8 cellular contexts compared by ENCODE assay signal in genomic region chr7:106285801-106286492, GRCh38. TPM values are rescaled to one million over a fixed set of nuclear protein-coding genes. Genes with fewer than 3 reads are reported as not detected.
DNase-seq lines count a peak whose midpoint lies in the region; ATAC-seq and TF ChIP-seq lines count a peak whose summit lies in the region.

No MANE protein-coding gene starts in this region.

- no peaks in the 10 kb centered on the region for H3K9me3 ChIP-seq in CD4-positive, alpha-beta memory T cell (ENCODE audit: control insufficient read depth in 1 of 2, low read length in 2 of 2)
- H3K9me3 ChIP-seq in thoracic aorta = no peaks in the 10 kb centered on the region

- CTCF ChIA-PET in CD4-positive, alpha-beta memory T cell (lab: Charles Lee; ENCODE audit: partially characterized antibody) = interaction anchor here (1.0 to 1.8 kb wide), 3 partner anchors 110 to 375 kb away, joined by 3 to 5 read pairs (median 3); partner anchors contain the start of gene CCDC71L
- CTCF ChIA-PET in MCF 10A (lab: Yijun Ruan, JAX) = interaction anchor here (0.6 to 1.9 kb wide), 5 partner anchors 10 to 176 kb away, joined by 3 to 7 read pairs (median 5); no protein-coding TSS in a partner anchor

- peak overlapping the region; percentile 95 for H3K27ac ChIP-seq in CD4-positive, alpha-beta memory T cell (ENCODE audit: low read depth, low read length)
- H3K27ac ChIP-seq in thoracic aorta = peak overlapping the region; percentile 87 to 91

- POLR2A ChIA-PET in CD4-positive, alpha-beta memory T cell (lab: Charles Lee; ENCODE audit: partially characterized antibody) = interaction anchor here (0.9 to 2.3 kb wide), 4 partner anchors 214 to 1605 kb away, joined by 3 to 22 read pairs (median 6); partner anchors contain the start of genes DLD and HBP1
- POLR2A ChIA-PET in MCF 10A (lab: Yijun Ruan, JAX) = interaction anchor here (0.6 to 5.1 kb wide), 23 partner anchors 11 to 1120 kb away, joined by 3 to 94 read pairs (median 4); partner anchors contain the start of gene SYPL1

- no peaks in the 10 kb centered on the region for H3K27me3 Mint-ChIP-seq in CD4-positive, alpha-beta memory T cell
- H3K27me3 Mint-ChIP-seq in MCF 10A (ENCODE audit: insufficient read depth, unreplicated experiment) (no peaks in the 10 kb centered on the region), mesothelial cell of epicardium (ENCODE audit: low read depth) (no peaks in the 10 kb centered on the region)

- peaks cover 0 to 6% of the 10 kb centered on the region in 2 donors for H3K36me3 Mint-ChIP-seq in CD4-positive, alpha-beta memory T cell
- H3K36me3 Mint-ChIP-seq in MCF 10A (ENCODE audit: insufficient read depth, unreplicated experiment) (peaks cover 31% of the 10 kb centered on the region), mesothelial cell of epicardium (no peaks in the 10 kb centered on the region)

- H3K4me1 Mint-ChIP-seq in CD4-positive, alpha-beta memory T cell = peaks cover 14 to 24% (median 21%) of the 10 kb centered on the region in 4 donors
- H3K4me1 Mint-ChIP-seq in MCF 10A (ENCODE audit: insufficient read depth, unreplicated experiment) (peaks cover 21% of the 10 kb centered on the region), mesothelial cell of epicardium (peaks cover 22% of the 10 kb centered on the region)

- H3K4me1 ChIP-seq in CD4-positive, alpha-beta memory T cell (ENCODE audit: insufficient read depth, low read length) = peaks cover 29% of the 10 kb centered on the region
- H3K4me1 ChIP-seq in thoracic aorta (ENCODE audit: control insufficient read depth in 1 of 2, low read depth in 2 of 2) = peaks cover 12 to 25% of the 10 kb centered on the region in 2 donors

- TSS peak; percentile 87 for BruUV-seq in MCF 10A (replicated peaks; lab: Mats Ljungman, UMichigan)

- H3K9me3 Mint-ChIP-seq in CD4-positive, alpha-beta memory T cell = no peaks in the 10 kb centered on the region
- H3K9me3 Mint-ChIP-seq in MCF 10A (ENCODE audit: unreplicated experiment) = no peaks in the 10 kb centered on the region
- H3K9me3 Mint-ChIP-seq in mesothelial cell of epicardium = no peaks in the 10 kb centered on the region

- DNase-seq in CD4-positive, alpha-beta memory T cell = peak in 4 of 5 donors; percentile 8 to 18 (median 13)
- peak; percentile 59 for DNase-seq in NCI-H2227 (lab: John Stamatoyannopoulos, UW; ENCODE audit: unreplicated experiment)
- DNase-seq in MCF 10A (ENCODE audit: unreplicated experiment) = no peak
- DNase-seq in mesothelial cell of epicardium (ENCODE audit: low spot score in 2 of 2, unreplicated experiment in 2 of 2) = no peak
- DNase-seq in thoracic aorta (ENCODE audit: low spot score) = no peak
- DNase-seq in left lobe of liver (ENCODE audit: low spot score) = no peak
- no peak for DNase-seq in H4 (ENCODE audit: low spot score)

- peak overlapping the region; percentile 93 to 99 (median 98) for H3K27ac Mint-ChIP-seq in CD4-positive, alpha-beta memory T cell
- H3K27ac Mint-ChIP-seq in MCF 10A (ENCODE audit: low read depth, unreplicated experiment) (peak overlapping the region; percentile 98), mesothelial cell of epicardium (peak overlapping the region; percentile 100)

- H3K4me3 ChIP-seq in CD4-positive, alpha-beta memory T cell (ENCODE audit: low read length in 2 of 2) = peak overlapping the region; percentile 86 to 97
- peak overlapping the region; percentile 75 for H3K4me3 ChIP-seq in thoracic aorta

- intact Hi-C loops in CD4-positive, alpha-beta memory T cell (cut with micrococcal nuclease) = loop anchor here (1.0 to 5.0 kb wide), 6 partner anchors 17 to 1456 kb away; partner anchors contain the start of genes CBLL1, CCDC71L and SYPL1
- intact Hi-C loops in MCF 10A (cut with micrococcal nuclease) = loop anchor here (1.0 to 2.0 kb wide), 4 partner anchors 27 to 139 kb away; no protein-coding TSS in a partner anchor

- TF ChIP-seq CTCF in MCF 10A (IDR thresholded peaks at IDR 0.05; ENCODE audit: unreplicated experiment) (no peak), mesothelial cell of epicardium (IDR thresholded peaks at IDR 0.05; ENCODE audit: unreplicated experiment) (no peak), thoracic aorta (IDR thresholded peaks at IDR 0.05) (no peak)

- no peaks in the 10 kb centered on the region for H3K36me3 ChIP-seq in CD4-positive, alpha-beta memory T cell (ENCODE audit: insufficient read depth, low read length)
- H3K36me3 ChIP-seq in thoracic aorta = no peaks in the 10 kb centered on the region

- ATAC-seq in GM21423 (IDR thresholded peaks at IDR 0.05; ENCODE audit: unreplicated experiment) (peak; percentile 23), thoracic aorta (ENCODE audit: insufficient number of reproducible peaks, low FRiP score, low read depth) (no peak), left lobe of liver (no peak)

- peak overlapping the region; percentile 95 to 98 (median 96) for H3K4me3 Mint-ChIP-seq in CD4-positive, alpha-beta memory T cell
- H3K4me3 Mint-ChIP-seq in MCF 10A (ENCODE audit: unreplicated experiment) (peak overlapping the region; percentile 100), mesothelial cell of epicardium (peak overlapping the region; percentile 98)

- no peaks in the 10 kb centered on the region for H3K27me3 ChIP-seq in CD4-positive, alpha-beta memory T cell (ENCODE audit: insufficient read depth, low read length)
- H3K27me3 ChIP-seq in thoracic aorta (replicated peaks; ENCODE audit: insufficient read depth) = no peaks in the 10 kb centered on the region

RNA-seq across cellular contexts. Expression of gene NAMPT, which starts 1.2 kb away (rescaled TPM):
- total RNA-seq in CD4-positive, alpha-beta memory T cell = 10 to 100 TPM; 17.4 to 24.9 TPM
- polyA plus RNA-seq in CD4-positive, alpha-beta memory T cell = 10 to 100 TPM; 13.3 to 18.0 TPM
- 379 and 392 TPM in 2 replicates for total RNA-seq in MCF 10A (2022)
- 48.5 to 53.9 TPM (median 52.0 TPM) in 3 replicates for total RNA-seq in mesothelial cell of epicardium
- total RNA-seq in thoracic aorta = 1,000 to 10,000 TPM in 1 of 2 donors, 100 to 1,000 TPM in 1; 274 to 1,075 TPM
- total RNA-seq in left lobe of liver = 136 TPM
- total RNA-seq in H4 (2014; rRNA removed; shearing (Covaris generic)) = 153 and 193 TPM in 2 replicates

Comparison
In these comparisons a context has a peak if more than half of its experiments do, and no peak if none do; other contexts are left out.
1. DNase-seq: peak in CD4-positive, alpha-beta memory T cell (4 of 5) and NCI-H2227 (single experiment); none in MCF 10A (single experiment), mesothelial cell of epicardium (0 of 2), thoracic aorta (single experiment), left lobe of liver (single experiment) and H4 (single experiment).
2. Peak in every context shown above with its lines, with median percentiles within 50 percentile points of each other: H3K27ac Mint-ChIP-seq and H3K4me3 Mint-ChIP-seq.